8 cellular contexts compared by ENCODE assay signal in the genomic region with DNA sequence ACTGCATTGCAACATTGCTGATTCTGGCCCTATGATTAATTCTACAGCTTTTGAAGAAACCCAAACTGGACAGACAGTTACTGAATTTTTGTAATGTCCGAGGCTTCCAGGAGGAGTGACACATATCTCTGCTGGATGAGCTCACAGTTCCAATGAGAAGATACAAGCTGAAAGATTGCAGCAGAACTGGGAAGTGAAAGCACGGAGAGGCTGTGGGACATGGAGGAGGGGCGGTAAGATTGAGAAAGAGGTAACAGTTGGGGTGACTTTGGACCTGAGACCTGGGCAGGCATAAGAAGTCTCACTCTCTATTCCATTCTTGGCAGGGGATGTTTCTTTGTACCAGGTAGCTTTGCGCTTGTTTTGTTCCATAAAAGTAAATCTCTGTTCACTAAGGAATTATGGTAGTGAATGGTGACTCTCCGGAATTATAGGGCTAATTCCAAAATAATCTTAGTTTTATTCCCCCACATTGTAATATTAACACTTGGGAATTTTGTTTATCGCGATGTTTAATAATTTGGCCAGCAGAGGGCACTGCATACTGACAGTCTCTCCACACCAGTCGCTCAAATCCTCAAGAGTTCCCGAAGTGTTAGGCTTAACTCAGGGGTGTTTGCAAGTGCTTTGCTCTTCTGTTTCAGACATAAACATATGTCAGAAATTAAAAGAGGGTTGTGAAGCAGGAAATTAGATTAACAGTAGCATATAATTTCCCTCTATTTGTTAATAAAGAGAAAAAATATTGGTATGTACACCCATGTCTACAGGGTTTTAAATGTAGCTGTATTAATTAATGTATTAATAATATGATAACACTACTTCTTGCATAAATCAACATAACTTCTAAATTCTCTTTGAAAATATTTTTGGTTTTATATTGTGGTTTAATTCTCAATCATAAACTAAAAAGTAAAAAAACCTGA.
DNase-seq lines count a peak whose midpoint lies in the region; ATAC-seq, FAIRE-seq and TF ChIP-seq lines count a peak whose summit lies in the region.

No MANE protein-coding gene starts in this region.

- peaks cover 6% of the 10 kb centered on the region for H3K4me1 Mint-ChIP-seq in activated CD8-positive, alpha-beta T cell treated with anti-CD3 and anti-CD28 coated beads for 36 hours (ENCODE audit: low read depth)

- peaks cover 3% of the 10 kb centered on the region for H3K27me3 Mint-ChIP-seq in activated CD8-positive, alpha-beta T cell treated with anti-CD3 and anti-CD28 coated beads for 36 hours

- peak; percentile 89 for FAIRE-seq in frontal cortex (lab: Jason Lieb, UNC)

- no peaks in the 10 kb centered on the region for H3K9me3 Mint-ChIP-seq in activated CD8-positive, alpha-beta T cell treated with anti-CD3 and anti-CD28 coated beads for 36 hours

- no peaks in the 10 kb centered on the region for H3K36me3 Mint-ChIP-seq in activated CD8-positive, alpha-beta T cell treated with anti-CD3 and anti-CD28 coated beads for 36 hours (ENCODE audit: low read depth)

- intact Hi-C loops in activated CD8-positive, alpha-beta T cell treated with anti-CD3 and anti-CD28 coated beads for 36 hours (cut with micrococcal nuclease): no loop called here

- ATAC-seq in HG03097 (IDR thresholded peaks at IDR 0.05; ENCODE audit: low FRiP score, unreplicated experiment) (peak; percentile 56), HG03175 (IDR thresholded peaks at IDR 0.05; ENCODE audit: unreplicated experiment) (no peak)
- peak; percentile 39 for ATAC-seq in activated CD8-positive, alpha-beta T cell treated with anti-CD3 and anti-CD28 coated beads for 36 hours

- TF ChIP-seq CTCF in GM12875 (IDR thresholded peaks at IDR 0.05; ENCODE audit: borderline replicate concordance, insufficient read depth, low read depth, low read length): peak; percentile 53; the same call in 1 of the 2 replicates
- peak; percentile 84 for TF ChIP-seq CTCF in activated CD8-positive, alpha-beta T cell treated with anti-CD3 and anti-CD28 coated beads for 36 hours (IDR thresholded peaks at IDR 0.05)

- no peak overlapping the region for H3K27ac Mint-ChIP-seq in activated CD8-positive, alpha-beta T cell treated with anti-CD3 and anti-CD28 coated beads for 36 hours

- POLR2A ChIA-PET in activated CD8-positive, alpha-beta T cell treated with anti-CD3 and anti-CD28 coated beads for 36 hours (lab: Charles Lee): no interaction called here

- DNase-seq in AG20443 (ENCODE audit: low spot score) (peak; percentile 69), NCI-H526 (lab: John Stamatoyannopoulos, UW) (peak; percentile 4 to 58), frontal cortex (ENCODE audit: low spot score in 2 of 2) (peak in 1 of 2 donors; percentile 30), pons (ENCODE audit: low spot score) (peak; percentile 84)
- peak; percentile 54 for DNase-seq in activated CD8-positive, alpha-beta T cell treated with anti-CD3 and anti-CD28 coated beads for 36 hours

- CTCF ChIA-PET in activated CD8-positive, alpha-beta T cell treated with anti-CD3 and anti-CD28 coated beads for 36 hours (lab: Charles Lee): interaction anchor here (0.6 to 3.1 kb wide), 42 partner anchors 9 to 1293 kb away, joined by 3 to 44 read pairs (median 4); no protein-coding TSS in a partner anchor

- no peak overlapping the region for H3K4me3 Mint-ChIP-seq in activated CD8-positive, alpha-beta T cell treated with anti-CD3 and anti-CD28 coated beads for 36 hours

- no peak overlapping the region for H3K4me3 ChIP-seq in GM12875 (ENCODE audit: low read depth, low read length)
